In the genomic region with DNA sequence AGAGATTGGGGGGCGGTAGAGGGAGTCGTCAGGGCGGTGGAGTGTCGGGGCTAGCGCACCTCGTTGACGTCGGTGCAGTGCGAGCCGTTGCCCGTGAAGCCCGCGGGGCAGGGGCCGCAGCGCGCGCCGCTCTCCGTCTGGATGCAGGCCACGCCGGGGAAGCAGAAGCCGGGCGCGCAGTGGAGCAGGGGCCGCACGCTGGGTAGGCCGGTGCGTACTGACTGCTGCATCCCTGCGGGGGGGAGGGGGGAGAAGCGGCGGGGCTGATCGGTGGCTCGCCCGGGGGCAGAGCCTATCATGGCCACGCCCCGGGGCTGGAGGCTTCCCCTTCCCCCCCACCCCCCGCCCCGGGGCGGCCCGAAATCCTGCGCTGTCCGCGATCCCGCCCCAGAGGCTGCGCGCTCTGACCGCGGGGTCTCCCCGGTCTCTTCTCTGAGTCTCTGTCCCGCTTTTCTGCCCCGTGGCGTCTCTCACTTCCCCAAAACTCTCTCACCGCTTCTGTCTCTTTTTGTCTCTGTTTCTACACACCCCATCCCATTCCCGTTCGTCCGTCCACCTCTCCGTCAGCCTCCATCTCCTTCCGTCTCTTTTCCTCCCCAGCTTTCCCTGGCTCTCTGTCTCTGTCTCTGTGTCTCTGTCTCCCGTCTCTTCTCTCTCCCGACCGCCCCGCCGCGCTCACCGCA, we compare ENCODE assay signal across 1 cellular context.
TF ChIP-seq lines count a peak whose summit lies in the region.

No MANE protein-coding gene starts in this region.

TF ChIP-seq in K562, 482 proteins besides CTCF, POLR2A, EP300 and RAD21 (continued from another document):
- TF ChIP-seq, protein P1, sequence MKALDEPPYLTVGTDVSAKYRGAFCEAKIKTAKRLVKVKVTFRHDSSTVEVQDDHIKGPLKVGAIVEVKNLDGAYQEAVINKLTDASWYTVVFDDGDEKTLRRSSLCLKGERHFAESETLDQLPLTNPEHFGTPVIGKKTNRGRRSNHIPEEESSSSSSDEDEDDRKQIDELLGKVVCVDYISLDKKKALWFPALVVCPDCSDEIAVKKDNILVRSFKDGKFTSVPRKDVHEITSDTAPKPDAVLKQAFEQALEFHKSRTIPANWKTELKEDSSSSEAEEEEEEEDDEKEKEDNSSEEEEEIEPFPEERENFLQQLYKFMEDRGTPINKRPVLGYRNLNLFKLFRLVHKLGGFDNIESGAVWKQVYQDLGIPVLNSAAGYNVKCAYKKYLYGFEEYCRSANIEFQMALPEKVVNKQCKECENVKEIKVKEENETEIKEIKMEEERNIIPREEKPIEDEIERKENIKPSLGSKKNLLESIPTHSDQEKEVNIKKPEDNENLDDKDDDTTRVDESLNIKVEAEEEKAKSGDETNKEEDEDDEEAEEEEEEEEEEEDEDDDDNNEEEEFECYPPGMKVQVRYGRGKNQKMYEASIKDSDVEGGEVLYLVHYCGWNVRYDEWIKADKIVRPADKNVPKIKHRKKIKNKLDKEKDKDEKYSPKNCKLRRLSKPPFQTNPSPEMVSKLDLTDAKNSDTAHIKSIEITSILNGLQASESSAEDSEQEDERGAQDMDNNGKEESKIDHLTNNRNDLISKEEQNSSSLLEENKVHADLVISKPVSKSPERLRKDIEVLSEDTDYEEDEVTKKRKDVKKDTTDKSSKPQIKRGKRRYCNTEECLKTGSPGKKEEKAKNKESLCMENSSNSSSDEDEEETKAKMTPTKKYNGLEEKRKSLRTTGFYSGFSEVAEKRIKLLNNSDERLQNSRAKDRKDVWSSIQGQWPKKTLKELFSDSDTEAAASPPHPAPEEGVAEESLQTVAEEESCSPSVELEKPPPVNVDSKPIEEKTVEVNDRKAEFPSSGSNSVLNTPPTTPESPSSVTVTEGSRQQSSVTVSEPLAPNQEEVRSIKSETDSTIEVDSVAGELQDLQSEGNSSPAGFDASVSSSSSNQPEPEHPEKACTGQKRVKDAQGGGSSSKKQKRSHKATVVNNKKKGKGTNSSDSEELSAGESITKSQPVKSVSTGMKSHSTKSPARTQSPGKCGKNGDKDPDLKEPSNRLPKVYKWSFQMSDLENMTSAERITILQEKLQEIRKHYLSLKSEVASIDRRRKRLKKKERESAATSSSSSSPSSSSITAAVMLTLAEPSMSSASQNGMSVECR (CRISPR knock-in tag; IDR thresholded peaks at IDR 0.05) = 0 out of 2 replicates have a peak, but pooled peaks have one; percentile 35
- no peak for TF ChIP-seq PHB2 (IDR thresholded peaks at IDR 0.05; ENCODE audit: low read depth)
- 0 out of 2 replicates have a peak, but pooled peaks have one; percentile 11 for TF ChIP-seq CXXC5 (CRISPR knock-in tag; IDR thresholded peaks at IDR 0.05)
- TF ChIP-seq FOSL1 (tag; conservative IDR thresholded peaks at IDR 0.05) = no peak
- no peak for TF ChIP-seq HIVEP1 (CRISPR knock-in tag; IDR thresholded peaks at IDR 0.05)
- TF ChIP-seq ZC3H11A (IDR thresholded peaks at IDR 0.05; ENCODE audit: low read depth, low read length) = no peak
- peak; percentile 47; the same call in 1 of the 2 replicates for TF ChIP-seq ZBTB7A (IDR thresholded peaks at IDR 0.05; ENCODE audit: borderline replicate concordance, control insufficient read depth, low read depth, low read length)
- TF ChIP-seq ZNF512 (tag; IDR thresholded peaks at IDR 0.05) = peak; percentile 25; the same call in 1 of the 2 replicates
- TF ChIP-seq FOXP1 (CRISPR knock-in tag; IDR thresholded peaks at IDR 0.05) = no peak
- TF ChIP-seq, protein P2, sequence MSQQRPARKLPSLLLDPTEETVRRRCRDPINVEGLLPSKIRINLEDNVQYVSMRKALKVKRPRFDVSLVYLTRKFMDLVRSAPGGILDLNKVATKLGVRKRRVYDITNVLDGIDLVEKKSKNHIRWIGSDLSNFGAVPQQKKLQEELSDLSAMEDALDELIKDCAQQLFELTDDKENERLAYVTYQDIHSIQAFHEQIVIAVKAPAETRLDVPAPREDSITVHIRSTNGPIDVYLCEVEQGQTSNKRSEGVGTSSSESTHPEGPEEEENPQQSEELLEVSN (IDR thresholded peaks at IDR 0.05; ENCODE audit: borderline replicate concordance in 1 of 2, extremely low read depth in 1 of 2, insufficient read depth in 1 of 2, insufficient read length in 1 of 2, low read depth in 1 of 2, low read length in 1 of 2, poor library complexity in 1 of 2, severe bottlenecking in 1 of 2) = peak in 1 of 2 experiments; percentile 23
- no peak for TF ChIP-seq NR1H2 (CRISPR knock-in tag; IDR thresholded peaks at IDR 0.05)
- TF ChIP-seq UBTF (IDR thresholded peaks at IDR 0.05; ENCODE audit: borderline replicate concordance in 1 of 2, low read depth in 2 of 2, low read length in 2 of 2) = 0 out of 4 replicates have a peak, but pooled peaks of 1 of the 2 experiments have one; percentile 26
- TF ChIP-seq GABPB2 (CRISPR knock-in tag; conservative IDR thresholded peaks at IDR 0.05) = no peak
